ENCODE assay signal across 2 cellular contexts in the genomic region with DNA sequence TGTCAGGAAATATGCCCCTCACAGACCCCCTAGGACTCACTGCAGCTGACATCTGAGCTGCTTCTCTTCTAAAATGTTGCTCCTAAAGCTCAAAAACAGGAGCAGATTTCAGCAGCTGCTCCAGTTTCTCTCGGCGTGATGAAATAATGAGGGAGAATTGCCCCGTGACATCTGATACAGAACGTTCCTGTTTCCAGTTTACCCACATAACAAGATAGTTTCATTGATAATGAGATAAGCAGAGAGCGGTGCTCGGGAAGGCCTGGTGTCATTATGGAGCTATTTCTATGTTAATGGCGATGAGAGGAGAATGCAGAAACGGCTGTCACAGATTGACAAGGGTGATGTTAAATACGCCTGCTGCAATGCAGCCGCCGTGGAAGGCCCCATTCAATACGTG.
TF ChIP-seq lines count a peak whose summit lies in the region.

No MANE protein-coding gene starts in this region.

TF ChIP-seq in IMR-90, 13 proteins besides CTCF, POLR2A, EP300 and RAD21:
- TF ChIP-seq MXI1 (IDR thresholded peaks at IDR 0.05; ENCODE audit: borderline replicate concordance, low read depth, low read length) (no peak), MAFK (IDR thresholded peaks at IDR 0.05; ENCODE audit: low read depth, low read length) (no peak), RFX5 (IDR thresholded peaks at IDR 0.05; ENCODE audit: low read depth, low read length) (no peak), FOS (IDR thresholded peaks at IDR 0.05; ENCODE audit: low read depth, low read length) (no peak), ELK1 (IDR thresholded peaks at IDR 0.05; ENCODE audit: borderline replicate concordance, low read depth, low read length) (no peak), CHD1 (IDR thresholded peaks at IDR 0.05; ENCODE audit: low read depth, low read length) (no peak), SMC3 (IDR thresholded peaks at IDR 0.05; ENCODE audit: low read depth, low read length) (no peak), BHLHE40 (IDR thresholded peaks at IDR 0.05; ENCODE audit: low read depth, low read length) (no peak), RCOR1 (IDR thresholded peaks at IDR 0.05; ENCODE audit: insufficient replicate concordance, low read length) (no peak), MAZ (IDR thresholded peaks at IDR 0.05; ENCODE audit: borderline replicate concordance, low read depth, low read length) (no peak), CEBPB (IDR thresholded peaks at IDR 0.05; ENCODE audit: low read depth, low read length) (no peak), USF2 (IDR thresholded peaks at IDR 0.05; ENCODE audit: low read depth, low read length) (no peak), NFE2L2 (IDR thresholded peaks at IDR 0.05; ENCODE audit: low read depth, low read length) (no peak)

TF ChIP-seq in H1, 55 proteins besides CTCF, POLR2A, EP300 and RAD21:
- no peak for TF ChIP-seq EZH2 (IDR thresholded peaks at IDR 0.05; ENCODE audit: low read depth, low read length, severe bottlenecking)
- TF ChIP-seq MAX (IDR thresholded peaks at IDR 0.05), result no peak
- TF ChIP-seq RXRA (IDR thresholded peaks at IDR 0.05; ENCODE audit: insufficient read depth, low read depth, low read length), result no peak
- no peak for TF ChIP-seq POLR2AphosphoS5 (IDR thresholded peaks at IDR 0.05; ENCODE audit: low read depth, low read length)
- no peak for TF ChIP-seq BRCA1 (IDR thresholded peaks at IDR 0.05; ENCODE audit: low read depth, low read length)
- TF ChIP-seq SAP30 (IDR thresholded peaks at IDR 0.05; ENCODE audit: insufficient read depth, insufficient replicate concordance, low read length), result no peak
- TF ChIP-seq SIN3A (conservative IDR thresholded peaks at IDR 0.05 in 1 of 2, IDR thresholded peaks at IDR 0.05 in 1 of 2; ENCODE audit: low read depth in 1 of 2, low read length in 2 of 2), result no peak
- TF ChIP-seq KDM1A (IDR thresholded peaks at IDR 0.05; ENCODE audit: borderline replicate concordance, low read length), result no peak
- TF ChIP-seq CHD1 (IDR thresholded peaks at IDR 0.05; ENCODE audit: low read depth, low read length), result no peak
- no peak for TF ChIP-seq YY1 (IDR thresholded peaks at IDR 0.05; ENCODE audit: low read depth, low read length)
- no peak for TF ChIP-seq SP1 (IDR thresholded peaks at IDR 0.05; ENCODE audit: low read depth, low read length)
- no peak for TF ChIP-seq JUN (IDR thresholded peaks at IDR 0.05; ENCODE audit: low read depth, low read length)
- no peak for TF ChIP-seq GABPA (IDR thresholded peaks at IDR 0.05; ENCODE audit: borderline replicate concordance, insufficient read depth, low read length)
- TF ChIP-seq POU5F1 (IDR thresholded peaks at IDR 0.05; ENCODE audit: low read depth, low read length), result no peak
- no peak for TF ChIP-seq FOSL1 (IDR thresholded peaks at IDR 0.05; ENCODE audit: insufficient read depth, low read depth, low read length)
- TF ChIP-seq KDM4A (IDR thresholded peaks at IDR 0.05; ENCODE audit: low read depth, low read length, severe bottlenecking), result no peak
- TF ChIP-seq, protein P1, sequence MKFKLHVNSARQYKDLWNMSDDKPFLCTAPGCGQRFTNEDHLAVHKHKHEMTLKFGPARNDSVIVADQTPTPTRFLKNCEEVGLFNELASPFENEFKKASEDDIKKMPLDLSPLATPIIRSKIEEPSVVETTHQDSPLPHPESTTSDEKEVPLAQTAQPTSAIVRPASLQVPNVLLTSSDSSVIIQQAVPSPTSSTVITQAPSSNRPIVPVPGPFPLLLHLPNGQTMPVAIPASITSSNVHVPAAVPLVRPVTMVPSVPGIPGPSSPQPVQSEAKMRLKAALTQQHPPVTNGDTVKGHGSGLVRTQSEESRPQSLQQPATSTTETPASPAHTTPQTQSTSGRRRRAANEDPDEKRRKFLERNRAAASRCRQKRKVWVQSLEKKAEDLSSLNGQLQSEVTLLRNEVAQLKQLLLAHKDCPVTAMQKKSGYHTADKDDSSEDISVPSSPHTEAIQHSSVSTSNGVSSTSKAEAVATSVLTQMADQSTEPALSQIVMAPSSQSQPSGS (IDR thresholded peaks at IDR 0.05; ENCODE audit: low read length), result no peak
